In the genomic region with DNA sequence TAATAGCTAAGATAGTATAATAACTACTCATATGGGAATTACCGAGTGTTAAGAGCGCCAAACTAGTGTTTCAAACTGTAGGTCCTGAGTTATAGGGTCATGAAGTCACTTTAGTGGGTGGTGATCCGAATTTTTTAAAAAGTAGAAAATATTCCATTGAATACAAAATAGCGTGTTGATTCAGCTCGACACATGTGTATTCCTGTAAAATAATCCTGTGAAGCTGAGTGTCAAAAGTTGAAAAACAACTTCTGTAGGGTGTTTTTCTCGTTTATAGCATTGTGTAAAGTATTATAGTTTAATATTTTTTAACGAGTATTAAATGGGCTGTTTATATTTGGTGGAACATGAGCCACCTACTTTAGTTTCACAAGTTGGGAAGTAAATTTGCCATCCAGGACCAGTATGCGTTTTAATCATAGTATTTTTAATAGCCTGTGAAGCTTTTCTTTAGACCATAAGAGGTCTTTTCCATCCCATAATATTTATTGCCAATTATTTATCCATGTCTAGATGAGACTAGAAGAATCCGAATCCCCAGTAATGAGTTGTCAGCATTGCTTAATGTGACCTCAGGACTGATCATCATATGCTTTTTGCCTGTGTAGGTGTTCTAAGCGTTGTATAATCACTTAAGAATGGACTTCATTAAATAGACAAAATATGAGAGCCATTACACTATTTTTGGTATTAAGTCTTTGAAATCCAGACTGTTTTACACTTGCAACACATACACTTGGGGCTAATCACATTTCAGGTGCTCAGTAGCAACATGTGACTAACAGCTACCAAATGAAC, we compare ENCODE assay signal across 8 cellular contexts.
DNase-seq lines count a peak whose midpoint lies in the region; ATAC-seq and TF ChIP-seq lines count a peak whose summit lies in the region.

No MANE protein-coding gene starts in this region.

- ATAC-seq in sciatic nerve, result no peak
- ATAC-seq in GM21360 (IDR thresholded peaks at IDR 0.05; ENCODE audit: unreplicated experiment), result no peak

- H3K4me1 ChIP-seq in skeletal muscle satellite cell (ENCODE audit: control insufficient read depth, insufficient read depth, low read length), result peaks cover 38% of the 10 kb centered on the region

- H3K36me3 ChIP-seq in SU-DHL-6 (ENCODE audit: low read length), result peaks cover 19% of the 10 kb centered on the region
- H3K36me3 ChIP-seq in skeletal muscle satellite cell (ENCODE audit: insufficient read depth, low read length), result peaks cover 13% of the 10 kb centered on the region

- H2AFZ ChIP-seq in SU-DHL-6 (ENCODE audit: low read depth, low read length, severe bottlenecking), result no peak overlapping the region

- no peaks in the 10 kb centered on the region for H3K9me2 ChIP-seq in SU-DHL-6 (replicated peaks; ENCODE audit: insufficient read depth, low read length)

- H3F3A ChIP-seq in SU-DHL-6 (ENCODE audit: insufficient read depth), result peaks cover 16% of the 10 kb centered on the region

- intact Hi-C loops in sciatic nerve (cut with DNase I), result no loop called here

- DNase-seq in fibroblast of villous mesenchyme (ENCODE audit: low read depth), result no peak
- no peak for DNase-seq in sciatic nerve (ENCODE audit: low spot score)
- DNase-seq in effector CD8-positive, alpha-beta T cell (lab: John Stamatoyannopoulos, UW), result no peak
- DNase-seq in hepatic stellate cell (ENCODE audit: low spot score), result no peak

- H3K4me3 ChIP-seq in GM12875 (ENCODE audit: low read depth, low read length) (peak overlapping the region; percentile 92), SU-DHL-6 (ENCODE audit: insufficient read depth, low read length, poor library complexity, severe bottlenecking) (peak overlapping the region; percentile 96), fibroblast of villous mesenchyme (ENCODE audit: low read depth, low read length) (peak overlapping the region; percentile 90), skeletal muscle satellite cell (ENCODE audit: low read length) (peak overlapping the region; percentile 83)

- H3K4me2 ChIP-seq in SU-DHL-6 (ENCODE audit: low read depth, low read length, poor library complexity, severe bottlenecking) (peak overlapping the region; percentile 99), skeletal muscle satellite cell (ENCODE audit: low read length) (peak overlapping the region; percentile 79)

- H3K9me3 ChIP-seq in SU-DHL-6 (ENCODE audit: insufficient read depth, low read length) (no peaks in the 10 kb centered on the region), skeletal muscle satellite cell (replicated peaks; ENCODE audit: low read length) (no peaks in the 10 kb centered on the region)

- H3K79me2 ChIP-seq in SU-DHL-6 (ENCODE audit: insufficient read depth, low read length), result peaks cover 66% of the 10 kb centered on the region

- H3K27ac ChIP-seq in SU-DHL-6 (ENCODE audit: low read depth, low read length), result peak overlapping the region; percentile 14; the same call in 1 of the 2 replicates

- H3K9ac ChIP-seq in SU-DHL-6 (ENCODE audit: low read length) (peak overlapping the region; percentile 98), skeletal muscle satellite cell (ENCODE audit: low read depth, low read length) (peak overlapping the region; percentile 93)

- peaks cover 52% of the 10 kb centered on the region for H4K20me1 ChIP-seq in SU-DHL-6 (ENCODE audit: low read depth, low read length)

- H3K27me3 ChIP-seq in SU-DHL-6 (ENCODE audit: low read length) (no peaks in the 10 kb centered on the region), skeletal muscle satellite cell (ENCODE audit: control insufficient read depth, insufficient read depth, low read length) (no peaks in the 10 kb centered on the region)

- TF ChIP-seq CTCF in GM12875 (IDR thresholded peaks at IDR 0.05; ENCODE audit: borderline replicate concordance, insufficient read depth, low read depth, low read length) (no peak), SU-DHL-6 (IDR thresholded peaks at IDR 0.05; ENCODE audit: insufficient read depth, low read length, poor library complexity, severe bottlenecking) (no peak), fibroblast of villous mesenchyme (IDR thresholded peaks at IDR 0.05; ENCODE audit: insufficient read depth, low read depth, low read length) (no peak)
